Comparison of ENCODE assay signal across 19 cellular contexts in the genomic region with DNA sequence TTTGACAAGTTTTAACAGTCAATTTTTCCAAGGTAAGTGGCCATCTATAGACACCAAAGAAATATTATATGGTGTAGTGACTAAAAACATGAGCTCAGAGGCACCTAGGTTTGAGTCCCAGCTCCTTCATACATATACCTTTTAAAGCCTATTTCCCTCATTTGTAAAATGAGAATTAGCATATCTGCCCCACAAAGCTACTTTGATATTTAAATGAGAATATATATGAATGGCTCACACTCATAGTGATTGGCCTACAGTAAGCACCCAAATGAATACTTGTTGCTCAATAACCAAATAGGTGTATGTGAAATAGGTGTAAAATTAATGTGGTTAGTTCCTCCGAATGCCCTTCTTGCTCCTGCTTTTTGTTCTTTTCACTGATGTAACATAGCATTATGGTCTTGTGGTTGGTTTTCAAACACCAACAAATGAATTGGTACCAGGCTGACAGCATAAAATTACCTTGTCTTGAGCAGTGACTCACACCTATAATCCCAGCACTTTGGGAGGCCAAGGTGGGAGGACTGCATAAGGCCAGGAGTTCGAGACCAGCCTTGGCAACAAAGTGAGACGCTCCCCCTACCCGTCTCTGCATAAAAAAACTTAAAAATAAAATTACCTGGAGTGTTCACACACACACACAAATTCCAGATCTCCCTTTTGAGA. TPM values are rescaled to one million over a fixed set of nuclear protein-coding genes. Genes with fewer than 3 reads are reported as not detected.
DNase-seq lines count a peak whose midpoint lies in the region; ATAC-seq lines count a peak whose summit lies in the region.
"Had no signal": no experiment of that assay in that cellular context is flagged by ENCODE, and none has a peak within 500 bp of the region (broad histone marks: within the 10 kb centered on the region; RNA-seq: fewer than 3 reads in every experiment).

No MANE protein-coding gene starts in this region.

- H3K27me3 Mint-ChIP-seq in activated T-helper 1 cell treated with anti-CD3 and anti-CD28 coated beads, Interleukin-12 subunit alpha, Interleukin-12 subunit beta, Interleukin-2, Interleukin-4 antibody, amounts not matched to agents 30 ng/mL and 10 ng/mL and 1 ng/mL, durations not matched to agents 14 hours and 24 hours and 36 hours (ENCODE audit: insufficient read depth), result no peaks in the 10 kb centered on the region
- H3K27me3 Mint-ChIP-seq in naive thymus-derived CD8-positive, alpha-beta T cell, result no peaks in the 10 kb centered on the region
- H3K27me3 Mint-ChIP-seq: dendritic cell treated with granulocyte-macrophage colony-stimulating factor and Interleukin-4, amounts not matched to agents 40 ng/mL and 50 ng/mL, for 4 days had no signal

- POLR2A ChIA-PET in naive thymus-derived CD8-positive, alpha-beta T cell (lab: Charles Lee), result interaction anchor here (2.0 kb wide), 1 partner anchor 25 kb away, joined by 5 read pairs; the partner anchor contains the start of gene CNIH4

- no peaks in the 10 kb centered on the region for H3K9me3 Mint-ChIP-seq in activated T-helper 1 cell treated with anti-CD3 and anti-CD28 coated beads, Interleukin-12 subunit alpha, Interleukin-12 subunit beta, Interleukin-2, Interleukin-4 antibody, amounts not matched to agents 30 ng/mL and 10 ng/mL and 1 ng/mL, durations not matched to agents 14 hours and 24 hours and 36 hours
- no peaks in the 10 kb centered on the region for H3K9me3 Mint-ChIP-seq in naive thymus-derived CD8-positive, alpha-beta T cell
- H3K9me3 Mint-ChIP-seq: dendritic cell treated with granulocyte-macrophage colony-stimulating factor and Interleukin-4, amounts not matched to agents 40 ng/mL and 50 ng/mL, for 4 days had no signal

- peaks cover 55% of the 10 kb centered on the region for H3K36me3 Mint-ChIP-seq in activated T-helper 1 cell treated with anti-CD3 and anti-CD28 coated beads, Interleukin-12 subunit alpha, Interleukin-12 subunit beta, Interleukin-2, Interleukin-4 antibody, amounts not matched to agents 30 ng/mL and 10 ng/mL and 1 ng/mL, durations not matched to agents 14 hours and 24 hours and 36 hours (ENCODE audit: low read depth)
- H3K36me3 Mint-ChIP-seq in naive thymus-derived CD8-positive, alpha-beta T cell, result peaks cover 4 to 22% (median 7%) of the 10 kb centered on the region in 3 donors

- peak overlapping the region; percentile 70 for H3K4me3 Mint-ChIP-seq in activated T-helper 1 cell treated with anti-CD3 and anti-CD28 coated beads, Interleukin-12 subunit alpha, Interleukin-12 subunit beta, Interleukin-2, Interleukin-4 antibody, amounts not matched to agents 30 ng/mL and 10 ng/mL and 1 ng/mL, durations not matched to agents 14 hours and 24 hours and 36 hours
- H3K4me3 Mint-ChIP-seq in naive thymus-derived CD8-positive, alpha-beta T cell, result peak overlapping the region in 9 of 10 donors; percentile 6 to 81 (median 69)
- H3K4me3 Mint-ChIP-seq: dendritic cell treated with granulocyte-macrophage colony-stimulating factor and Interleukin-4, amounts not matched to agents 40 ng/mL and 50 ng/mL, for 4 days had no signal

- H3K27ac Mint-ChIP-seq in activated T-helper 1 cell treated with anti-CD3 and anti-CD28 coated beads, Interleukin-12 subunit alpha, Interleukin-12 subunit beta, Interleukin-2, Interleukin-4 antibody, amounts not matched to agents 30 ng/mL and 10 ng/mL and 1 ng/mL, durations not matched to agents 14 hours and 24 hours and 36 hours, result peak overlapping the region; percentile 80
- H3K27ac Mint-ChIP-seq in naive thymus-derived CD8-positive, alpha-beta T cell, result peak overlapping the region; percentile 34 to 86 (median 70)
- H3K27ac Mint-ChIP-seq: dendritic cell treated with granulocyte-macrophage colony-stimulating factor and Interleukin-4, amounts not matched to agents 40 ng/mL and 50 ng/mL, for 4 days had no signal

- H3K4me1 Mint-ChIP-seq in activated T-helper 1 cell treated with anti-CD3 and anti-CD28 coated beads, Interleukin-12 subunit alpha, Interleukin-12 subunit beta, Interleukin-2, Interleukin-4 antibody, amounts not matched to agents 30 ng/mL and 10 ng/mL and 1 ng/mL, durations not matched to agents 14 hours and 24 hours and 36 hours (ENCODE audit: low read depth), result peaks cover 72% of the 10 kb centered on the region
- peaks cover 42 to 78% (median 76%) of the 10 kb centered on the region in 4 donors for H3K4me1 Mint-ChIP-seq in naive thymus-derived CD8-positive, alpha-beta T cell

- DNase-seq in activated CD4-positive, CD25-positive, alpha-beta regulatory T cell (lab: John Stamatoyannopoulos, UW), result no peak
- DNase-seq in Daoy (ENCODE audit: low read depth) (peak; percentile 6), NCI-H2107 treated with DMSO at 0.1 percent for 48 hours (lab: John Stamatoyannopoulos, UW; ENCODE audit: unreplicated experiment) (no peak)
- no peak for DNase-seq in activated T-helper 1 cell treated with anti-CD3 and anti-CD28 coated beads, Interleukin-12 subunit alpha, Interleukin-12 subunit beta, Interleukin-2, Interleukin-4 antibody, amounts not matched to agents 30 ng/mL and 10 ng/mL and 1 ng/mL, durations not matched to agents 14 hours and 24 hours and 36 hours (ENCODE audit: low spot score)
- no peak for DNase-seq in naive thymus-derived CD8-positive, alpha-beta T cell
- DNase-seq: activated effector memory CD4-positive, alpha-beta T cell treated with Interleukin-2 at 50 U/mL for 16 hours; body of pancreas; erythroblast; gastrocnemius medialis; KBM-7; NCI-H2029 treated with DMSO at 0.1 percent for 48 hours; NCI-H524; occipital lobe; Right ventricle myocardium superior had no signal

- peak; percentile 77 to 86 for ATAC-seq in activated CD4-positive, CD25-positive, alpha-beta regulatory T cell treated with anti-CD3 and anti-CD28 coated beads, Interleukin-2, amount 50 U/mL, for 24 hours
- ATAC-seq in naive thymus-derived CD8-positive, alpha-beta T cell, result no peak
- no peak for ATAC-seq in GM18502 (IDR thresholded peaks at IDR 0.05; ENCODE audit: poor library complexity, unreplicated experiment)
- ATAC-seq in HG03095 (IDR thresholded peaks at IDR 0.05; ENCODE audit: unreplicated experiment), result no peak
- ATAC-seq: body of pancreas, gastrocnemius medialis, sciatic nerve had no signal

- intact Hi-C loops in activated T-helper 1 cell treated with anti-CD3 and anti-CD28 coated beads, Interleukin-12 subunit alpha, Interleukin-12 subunit beta, Interleukin-2, Interleukin-4 antibody, amounts not matched to agents 30 ng/mL and 10 ng/mL and 1 ng/mL, durations not matched to agents 14 hours and 24 hours and 36 hours (cut with micrococcal nuclease), result loop anchor here (1.0 to 5.0 kb wide), 5 partner anchors 51 to 535 kb away; partner anchors contain the start of genes DEGS1, NVL and TP53BP2

RNA-seq across cellular contexts. Expression of gene CNIH4, which starts 25.3 kb away (rescaled TPM):
- total RNA-seq in Daoy (2014; rRNA removed; shearing (Covaris generic)), result 73.3 and 98.9 TPM in 2 replicates
- total RNA-seq in activated T-helper 1 cell treated with anti-CD3 and anti-CD28 coated beads, Interleukin-12 subunit alpha, Interleukin-12 subunit beta, Interleukin-2, Interleukin-4 antibody, amounts not matched to agents 30 ng/mL and 10 ng/mL and 1 ng/mL, durations not matched to agents 14 hours and 24 hours and 36 hours, result 80.7 and 82.3 TPM in 2 replicates
- 10 to 100 TPM; 39.1 to 39.6 TPM for total RNA-seq in naive thymus-derived CD8-positive, alpha-beta T cell
- 10 to 100 TPM; 29.7 to 46.6 (median 45.3) TPM for polyA plus RNA-seq in naive thymus-derived CD8-positive, alpha-beta T cell

RNA-seq across cellular contexts. Expression of gene NVL, which starts 52.0 kb away (rescaled TPM):
- total RNA-seq in Daoy (2014; rRNA removed; shearing (Covaris generic)), result 26.5 and 31.8 TPM in 2 replicates
- 47.2 and 47.6 TPM in 2 replicates for total RNA-seq in activated T-helper 1 cell treated with anti-CD3 and anti-CD28 coated beads, Interleukin-12 subunit alpha, Interleukin-12 subunit beta, Interleukin-2, Interleukin-4 antibody, amounts not matched to agents 30 ng/mL and 10 ng/mL and 1 ng/mL, durations not matched to agents 14 hours and 24 hours and 36 hours
- total RNA-seq in naive thymus-derived CD8-positive, alpha-beta T cell, result 10 to 100 TPM; 44.1 to 48.7 TPM
- polyA plus RNA-seq in naive thymus-derived CD8-positive, alpha-beta T cell, result 10 to 100 TPM; 13.6 to 16.9 (median 16.2) TPM

RNA-seq across cellular contexts. Expression of gene WDR26, which starts 52.6 kb away (rescaled TPM):
- total RNA-seq in Daoy (2014; rRNA removed; shearing (Covaris generic)), result 14.1 and 19.6 TPM in 2 replicates
- total RNA-seq in activated T-helper 1 cell treated with anti-CD3 and anti-CD28 coated beads, Interleukin-12 subunit alpha, Interleukin-12 subunit beta, Interleukin-2, Interleukin-4 antibody, amounts not matched to agents 30 ng/mL and 10 ng/mL and 1 ng/mL, durations not matched to agents 14 hours and 24 hours and 36 hours, result 91.6 and 95.8 TPM in 2 replicates
- total RNA-seq in naive thymus-derived CD8-positive, alpha-beta T cell, result 100 to 1,000 TPM; 119 to 121 TPM
- polyA plus RNA-seq in naive thymus-derived CD8-positive, alpha-beta T cell, result 1 to 10 TPM; 2.7 to 3.8 (median 2.8) TPM

Comparison
In these comparisons a context has a peak if more than half of its experiments do, and no peak if none do; other contexts are left out.
1. ATAC-seq: peak in activated CD4-positive, CD25-positive, alpha-beta regulatory T cell treated with anti-CD3 and anti-CD28 coated beads, Interleukin-2, amount 50 U/mL, for 24 hours (2 of 2); none in naive thymus-derived CD8-positive, alpha-beta T cell (0 of 2), GM18502 (single experiment) and HG03095 (single experiment).